ENCODE assay signal across 15 cellular contexts in the genomic region with DNA sequence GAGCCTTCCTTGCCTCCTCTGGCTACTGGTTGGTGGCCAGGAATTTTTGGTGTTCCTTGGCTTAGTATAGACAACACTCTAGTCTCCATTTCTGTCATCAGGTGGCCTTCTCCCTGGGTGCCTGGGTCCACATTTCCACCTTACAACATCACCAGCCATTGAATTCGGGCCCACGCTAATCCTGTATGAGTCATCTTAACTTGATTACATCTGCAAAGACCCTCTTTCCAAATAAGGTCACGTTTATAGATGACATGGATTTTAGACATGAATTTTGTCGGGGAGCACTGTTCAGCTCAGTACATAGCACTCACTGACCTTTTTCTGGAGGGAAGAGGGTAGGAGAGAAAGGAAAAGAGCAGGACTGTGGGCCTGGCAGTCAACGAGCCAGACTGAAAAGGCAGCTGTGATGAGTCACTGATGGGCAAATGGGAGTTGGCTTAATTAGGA. TPM values are rescaled to one million over a fixed set of nuclear protein-coding genes. Genes with fewer than 3 reads are reported as not detected.
DNase-seq lines count a peak whose midpoint lies in the region; ATAC-seq and TF ChIP-seq lines count a peak whose summit lies in the region.
"Had no signal": no experiment of that assay in that cellular context is flagged by ENCODE, and none has a peak within 500 bp of the region (broad histone marks: within the 10 kb centered on the region; RNA-seq: fewer than 3 reads in every experiment).

No MANE protein-coding gene starts in this region.

- DNase-seq in NCI-H82 (lab: John Stamatoyannopoulos, UW) (peak; percentile 5), NCI-H82 treated with DMSO at 0.1 percent for 48 hours (lab: John Stamatoyannopoulos, UW; ENCODE audit: unreplicated experiment) (no peak), amniotic stem cell (lab: John Stamatoyannopoulos, UW) (peak; percentile 10), foreskin keratinocyte (peak in 1 of 2 donors; percentile 20), thoracic aorta (ENCODE audit: low spot score) (no peak)
- DNase-seq: activated CD4-positive, alpha-beta T cell treated with anti-CD3 and anti-CD28 coated beads for 36 hours; immature natural killer cell; NCI-H2171 treated with DMSO at 0.1 percent for 48 hours had no signal

- TF ChIP-seq CTCF in foreskin keratinocyte (conservative IDR thresholded peaks at IDR 0.05) (no peak), thoracic aorta (IDR thresholded peaks at IDR 0.05) (no peak)

- no peaks in the 10 kb centered on the region for H3K27me3 ChIP-seq in foreskin keratinocyte
- no peaks in the 10 kb centered on the region for H3K27me3 ChIP-seq in thoracic aorta (replicated peaks; ENCODE audit: insufficient read depth)

- H3K9me3 ChIP-seq in thoracic aorta: no peaks in the 10 kb centered on the region
- H3K9me3 ChIP-seq: A549 had no signal

- peaks cover 18% of the 10 kb centered on the region for H3K36me3 ChIP-seq in thoracic aorta

- H3K4me3 ChIP-seq in thoracic aorta: no peak overlapping the region
- H3K4me3 ChIP-seq: A549 had no signal

- H3K27ac ChIP-seq in foreskin keratinocyte: no peak overlapping the region
- peak overlapping the region; percentile 73 to 85 for H3K27ac ChIP-seq in thoracic aorta
- H3K27ac ChIP-seq: A549 had no signal

- ATAC-seq in foreskin keratinocyte (peak; percentile 46), thoracic aorta (ENCODE audit: insufficient number of reproducible peaks, low FRiP score, low read depth) (no peak), GM19467 (IDR thresholded peaks at IDR 0.05; ENCODE audit: unreplicated experiment) (no peak), GM19455 (IDR thresholded peaks at IDR 0.05; ENCODE audit: unreplicated experiment) (no peak), GM18498 (IDR thresholded peaks at IDR 0.05; ENCODE audit: unreplicated experiment) (no peak)
- ATAC-seq: A549; activated CD4-positive, alpha-beta T cell treated with anti-CD3 and anti-CD28 coated beads for 36 hours had no signal

- H3K4me1 ChIP-seq in foreskin keratinocyte: no peaks in the 10 kb centered on the region
- H3K4me1 ChIP-seq in thoracic aorta (ENCODE audit: control insufficient read depth in 1 of 2, low read depth in 2 of 2): peaks cover 3 to 26% of the 10 kb centered on the region in 2 donors
- H3K4me1 ChIP-seq: A549 had no signal

RNA-seq across cellular contexts. Expression of a gene that starts 39.4 kb away (rescaled TPM):
- total RNA-seq in foreskin keratinocyte: 6.2 and 11.1 TPM in 2 replicates
- polyA plus RNA-seq in foreskin keratinocyte: 2.8 and 4.9 TPM in 2 replicates
- total RNA-seq in thoracic aorta: 10 to 100 TPM; 49.4 to 55.0 TPM
- total RNA-seq: activated CD4-positive, alpha-beta T cell treated with anti-CD3 and anti-CD28 coated beads for 36 hours; activated T-helper 1 cell treated with anti-CD3 and anti-CD28 coated beads, Interleukin-12 subunit alpha, Interleukin-12 subunit beta, Interleukin-2, Interleukin-4 antibody, amounts not matched to agents 30 ng/mL and 10 ng/mL and 1 ng/mL, durations not matched to agents 14 hours and 24 hours and 36 hours; T-helper 1 cell treated with Interleukin-12 subunit alpha and Interleukin-12 subunit beta and Interleukin-4 antibody, amounts not matched to agents 30 ng/mL and 1 ng/mL, for 36 hours had no signal
- polyA plus RNA-seq: immature natural killer cell had no signal

RNA-seq across cellular contexts. Expression of a gene that starts 40.4 kb away (rescaled TPM):
- total RNA-seq in foreskin keratinocyte (1.5 and 1.7 TPM in 2 replicates), thoracic aorta (100 to 1,000 TPM in 1 of 2 donors, 10 to 100 TPM in 1; 50.9 to 167 TPM)
- polyA plus RNA-seq in foreskin keratinocyte: 2.1 and 2.7 TPM in 2 replicates
- total RNA-seq: activated CD4-positive, alpha-beta T cell treated with anti-CD3 and anti-CD28 coated beads for 36 hours had no signal
- polyA plus RNA-seq: immature natural killer cell had no signal

RNA-seq across cellular contexts. Expression of a gene that starts 50.2 kb away (rescaled TPM):
- 84.3 and 107 TPM in 2 replicates for total RNA-seq in foreskin keratinocyte
- polyA plus RNA-seq in foreskin keratinocyte: 96.5 and 140 TPM in 2 replicates
- total RNA-seq in thoracic aorta: 100 to 1,000 TPM; 318 to 644 TPM
- total RNA-seq: activated CD4-positive, alpha-beta T cell treated with anti-CD3 and anti-CD28 coated beads for 36 hours; activated T-helper 1 cell treated with anti-CD3 and anti-CD28 coated beads, Interleukin-12 subunit alpha, Interleukin-12 subunit beta, Interleukin-2, Interleukin-4 antibody, amounts not matched to agents 30 ng/mL and 10 ng/mL and 1 ng/mL, durations not matched to agents 14 hours and 24 hours and 36 hours; renal cortical epithelial cell; T-helper 1 cell treated with Interleukin-12 subunit alpha and Interleukin-12 subunit beta and Interleukin-4 antibody, amounts not matched to agents 30 ng/mL and 1 ng/mL, for 36 hours had no signal
- polyA plus RNA-seq: A549, immature natural killer cell had no signal

Comparison
In these comparisons a context has a peak if more than half of its experiments do, and no peak if none do; other contexts are left out.
1. DNase-seq: peak in NCI-H82 (single experiment) and amniotic stem cell (single experiment); none in NCI-H82 treated with DMSO at 0.1 percent for 48 hours (single experiment) and thoracic aorta (single experiment).
2. RNA of a gene that starts 40.4 kb away (total RNA-seq): 50.9 to 167 TPM in thoracic aorta; 1.5 to 1.7 TPM in foreskin keratinocyte; every median in the first group is over 10 times any median in the second.